In the genomic region with DNA sequence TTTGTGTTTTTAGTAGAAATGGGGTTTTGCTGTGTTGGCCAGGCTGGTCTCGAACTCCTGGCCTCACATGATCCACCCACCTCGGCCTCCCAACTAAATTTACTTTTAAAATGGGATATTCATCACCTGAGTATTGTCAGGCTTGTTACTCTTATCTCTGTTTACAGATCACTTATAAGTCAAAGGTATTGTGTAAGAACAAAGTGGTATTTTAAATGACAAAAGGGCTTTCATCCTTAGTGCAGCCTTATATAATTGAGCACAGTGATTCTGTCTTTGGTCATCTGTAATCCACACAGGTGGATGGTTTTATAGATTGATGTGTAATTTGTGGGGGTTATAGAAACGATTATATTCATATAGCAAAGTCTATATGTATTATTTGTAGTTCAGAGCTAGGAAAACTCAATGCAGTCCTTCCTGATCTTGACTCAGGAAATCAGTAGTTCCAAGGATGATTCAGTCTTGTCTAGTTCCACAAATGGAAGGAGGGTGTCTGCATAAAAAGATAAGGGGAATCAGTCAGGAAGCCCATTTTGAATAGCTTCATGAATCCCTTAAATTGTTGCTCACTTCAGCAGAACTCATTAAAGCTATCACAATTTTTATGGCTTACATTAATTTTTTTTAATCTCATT, we compare ENCODE assay signal across 19 cellular contexts. TPM values are rescaled to one million over a fixed set of nuclear protein-coding genes. Genes with fewer than 3 reads are reported as not detected.
DNase-seq lines count a peak whose midpoint lies in the region; ATAC-seq, FAIRE-seq and TF ChIP-seq lines count a peak whose summit lies in the region.
"Had no signal": no experiment of that assay in that cellular context is flagged by ENCODE, and none has a peak within 500 bp of the region (broad histone marks: within the 10 kb centered on the region; RNA-seq: fewer than 3 reads in every experiment).

No MANE protein-coding gene starts in this region.

- peak overlapping the region; percentile 11; the same call in 1 of the 2 replicates for H3K4me2 ChIP-seq in K562 (ENCODE audit: insufficient read depth, low read length)
- H3K4me2 ChIP-seq: SK-N-SH had no signal

- H3K9me3 ChIP-seq in K562 (replicated peaks; ENCODE audit: control insufficient read depth, insufficient read depth, low read depth, low read length), result peaks cover 20% of the 10 kb centered on the region
- H3K9me3 ChIP-seq: SK-N-SH had no signal

- H3K4me3 Mint-ChIP-seq in activated CD4-positive, alpha-beta T cell treated with anti-CD3 and anti-CD28 coated beads, Interleukin-2, amount 10 ng/mL, durations not matched to agents 7 days and 5 days, result no peak overlapping the region
- no peak overlapping the region for H3K4me3 Mint-ChIP-seq in naive B cell
- H3K4me3 Mint-ChIP-seq: IgD-negative memory B cell had no signal

- H3K4me1 ChIP-seq in K562 (replicated peaks in 1 of 2; ENCODE audit: control insufficient read depth in 2 of 2, insufficient read depth in 2 of 2, low read length in 2 of 2), result peaks cover 3 to 11% of the 10 kb centered on the region in 2 experiments; a peak in 3 of 5 replicates
- H3K4me1 ChIP-seq: Peyer's patch had no signal

- no peaks in the 10 kb centered on the region for H3K79me2 ChIP-seq in K562 (ENCODE audit: control insufficient read depth, insufficient read depth, low read length)

- no peak for TF ChIP-seq CTCF in K562 (IDR thresholded peaks at IDR 0.05 in 2 of 3, conservative IDR thresholded peaks at IDR 0.05 in 1 of 3; ENCODE audit: insufficient read depth in 2 of 3, low read depth in 1 of 3, low read length in 3 of 3)

- no peak for TF ChIP-seq POLR2A in K562 (conservative IDR thresholded peaks at IDR 0.05)

- peak; percentile 57; the same call in 1 of the 2 replicates for TF ChIP-seq EP300 in K562 (IDR thresholded peaks at IDR 0.05; ENCODE audit: low read length)

- H3K27me3 ChIP-seq in K562 (ENCODE audit: control insufficient read depth in 2 of 2, insufficient read depth in 2 of 2, low read length in 2 of 2), result no peaks in the 10 kb centered on the region
- H3K27me3 ChIP-seq: Peyer's patch had no signal

- H3K4me3 ChIP-seq in K562, result no peak overlapping the region
- H3K4me3 ChIP-seq: Peyer's patch had no signal

- H4K20me1 ChIP-seq in K562 (replicated peaks; ENCODE audit: control insufficient read depth, insufficient read depth, low read length), result no peaks in the 10 kb centered on the region

- intact Hi-C loops in K562 (cut with micrococcal nuclease), result no loop called here

- no peak for TF ChIP-seq RAD21 in K562 (CRISPR knock-in tag; conservative IDR thresholded peaks at IDR 0.05 in 1 of 2, IDR thresholded peaks at IDR 0.05 in 1 of 2)

- peak; percentile 81 for ATAC-seq in K562
- ATAC-seq in naive B cell (ENCODE audit: low read depth in 2 of 2), result no peak
- ATAC-seq in GM18873 (IDR thresholded peaks at IDR 0.05; ENCODE audit: low FRiP score, unreplicated experiment), result no peak

- H3K36me3 Mint-ChIP-seq in activated CD4-positive, alpha-beta T cell treated with anti-CD3 and anti-CD28 coated beads, Interleukin-2, amount 10 ng/mL, durations not matched to agents 7 days and 5 days (ENCODE audit: low read depth), result peaks cover 66% of the 10 kb centered on the region
- peaks cover 42 to 50% of the 10 kb centered on the region in 2 donors for H3K36me3 Mint-ChIP-seq in naive B cell

- peak overlapping the region; percentile 59; the same call in 2 of the 3 replicates for H3K27ac ChIP-seq in K562 (ENCODE audit: extremely low read depth, low read depth, low read length)
- H3K27ac ChIP-seq: Peyer's patch had no signal

- peaks cover 24% of the 10 kb centered on the region for H3K9me3 Mint-ChIP-seq in activated CD4-positive, alpha-beta T cell treated with anti-CD3 and anti-CD28 coated beads, Interleukin-2, amount 10 ng/mL, durations not matched to agents 7 days and 5 days
- peaks cover 5 to 29% (median 19%) of the 10 kb centered on the region in 7 donors for H3K9me3 Mint-ChIP-seq in naive B cell

- no TSS peak for BruUV-seq in K562 (replicated peaks; lab: Mats Ljungman, UMichigan)

- H3K36me3 ChIP-seq in K562 (ENCODE audit: control insufficient read depth, insufficient read depth, low read length), result peaks cover 69% of the 10 kb centered on the region

- 29% methylated on average over 3 of the region's 3 CpGs for WGBS in K562 (ENCODE audit: insufficient coverage, low coverage, missing lambda C conversion rate)

- peak overlapping the region; percentile 54 for H3K27ac Mint-ChIP-seq in activated CD4-positive, alpha-beta T cell treated with anti-CD3 and anti-CD28 coated beads, Interleukin-2, amount 10 ng/mL, durations not matched to agents 7 days and 5 days
- H3K27ac Mint-ChIP-seq in naive B cell, result peak overlapping the region in 4 of 6 donors; percentile 15 to 54 (median 32)
- H3K27ac Mint-ChIP-seq: IgD-negative memory B cell had no signal

- FAIRE-seq in K562 (lab: Jason Lieb, UNC), result peak; percentile 66

- no peaks in the 10 kb centered on the region for H3K9me1 ChIP-seq in K562 (ENCODE audit: control insufficient read depth, insufficient read depth, low read length)

- H2AFZ ChIP-seq in K562 (ENCODE audit: low read depth, low read length), result no peak overlapping the region

- in situ Hi-C loops in K562 (cut with MboI), result no loop called here

- POLR2A ChIA-PET in activated CD4-positive, alpha-beta T cell treated with anti-CD3 and anti-CD28 coated beads, Interleukin-2, amount 10 ng/mL, durations not matched to agents 7 days and 5 days (lab: Charles Lee), result no interaction called here
- POLR2A ChIA-PET in K562 (lab: Yijun Ruan, JAX), result interaction anchor here (0.9 to 1.0 kb wide), 4 partner anchors 12 to 45 kb away, joined by 3 read pairs; no protein-coding TSS in a partner anchor

- DNase-seq in activated CD4-positive, alpha-beta T cell treated with anti-CD3 and anti-CD28 coated beads, Interleukin-2, amount 10 ng/mL, durations not matched to agents 7 days and 5 days, result no peak
- DNase-seq in activated CD4-positive, alpha-beta T cell treated with anti-CD3 and anti-CD28 coated beads for 4 hours, result no peak
- DNase-seq in NCI-H345 treated with DMSO at 0.1 percent for 48 hours (lab: John Stamatoyannopoulos, UW; ENCODE audit: unreplicated experiment) (peak; percentile 7), K562 (ENCODE audit: extremely low read depth in 1 of 4, low spot score in 3 of 4) (peak; percentile 28 to 67 (median 48)), naive B cell (no peak), AG20443 (ENCODE audit: low spot score) (no peak), activated gamma-delta T cell (lab: John Stamatoyannopoulos, UW) (no peak)
- DNase-seq: AML-193, Calu3, GF-D8, GOT3, NCI-H1694, NCI-H2171 treated with DMSO at 0.1 percent for 48 hours, NCI-H526 treated with DMSO at 0.1 percent for 48 hours, Peyer's patch, Right ventricle myocardium superior, SK-N-SH had no signal

- H3K27me3 Mint-ChIP-seq in activated CD4-positive, alpha-beta T cell treated with anti-CD3 and anti-CD28 coated beads, Interleukin-2, amount 10 ng/mL, durations not matched to agents 7 days and 5 days, result no peaks in the 10 kb centered on the region
- H3K27me3 Mint-ChIP-seq in naive B cell, result no peaks in the 10 kb centered on the region
- H3K27me3 Mint-ChIP-seq: IgD-negative memory B cell had no signal

- no peak overlapping the region; a peak in 1 of 4 replicates for H3K9ac ChIP-seq in K562 (ENCODE audit: insufficient read depth in 1 of 2, low read depth in 2 of 2, low read length in 2 of 2)
- H3K9ac ChIP-seq: SK-N-SH had no signal

- no peaks in the 10 kb centered on the region for H3K4me1 Mint-ChIP-seq in activated CD4-positive, alpha-beta T cell treated with anti-CD3 and anti-CD28 coated beads, Interleukin-2, amount 10 ng/mL, durations not matched to agents 7 days and 5 days
- no peaks in the 10 kb centered on the region for H3K4me1 Mint-ChIP-seq in naive B cell
- H3K4me1 Mint-ChIP-seq: IgD-negative memory B cell had no signal

- CTCF ChIA-PET in activated CD4-positive, alpha-beta T cell treated with anti-CD3 and anti-CD28 coated beads, Interleukin-2, amount 10 ng/mL, durations not matched to agents 7 days and 5 days (lab: Charles Lee), result no interaction called here
- CTCF ChIA-PET in K562 (lab: Yijun Ruan, JAX; ENCODE audit: low intra/inter-chr PET ratio), result no interaction called here

TF ChIP-seq in K562, 482 proteins besides CTCF, POLR2A, EP300 and RAD21 (continues in another document):
- TF ChIP-seq NFE2 (IDR thresholded peaks at IDR 0.05; ENCODE audit: low read depth) (0 out of 2 replicates have a peak, but pooled peaks have one; percentile 8), TRIM24 (IDR thresholded peaks at IDR 0.05) (peak; percentile 20 to 40; a peak in 2 of 4 replicates), ZNF445 (CRISPR knock-in tag; IDR thresholded peaks at IDR 0.05; ENCODE audit: low read depth) (peak; percentile 20; the same call in 1 of the 2 replicates), NFIX (CRISPR knock-in tag; IDR thresholded peaks at IDR 0.05; ENCODE audit: low read depth) (no peak), SMARCE1 (IDR thresholded peaks at IDR 0.05) (peak; percentile 81), NCOR1 (IDR thresholded peaks at IDR 0.05) (peak; percentile 65), NFATC3 (IDR thresholded peaks at IDR 0.05) (no peak), MAFK (IDR thresholded peaks at IDR 0.05; ENCODE audit: low read length) (peak; percentile 62), DPF2 (IDR thresholded peaks at IDR 0.05) (peak; percentile 87), ARID1B (IDR thresholded peaks at IDR 0.05) (peak; percentile 93), STAT5A (IDR thresholded peaks at IDR 0.05; ENCODE audit: borderline replicate concordance, low read length) (peak; percentile 33; the same call in 1 of the 2 replicates)

RNA-seq across cellular contexts. Expression of a gene that starts 34.6 kb away (rescaled TPM):
- total RNA-seq in activated CD4-positive, alpha-beta T cell treated with anti-CD3 and anti-CD28 coated beads, Interleukin-2, amount 10 ng/mL, durations not matched to agents 7 days and 5 days, result 10 to 100 TPM; 49.8 to 55.3 TPM
- total RNA-seq in K562 (2011; cell fraction: chromatin; rRNA removed; ENCODE audit: low replicate concordance), result 22.7 and 94.8 TPM in 2 replicates
- total RNA-seq in K562 (2011; cell fraction: nucleolus; rRNA removed), result 11.3 and 13.7 TPM in 2 replicates
- total RNA-seq in K562 (2011; cell fraction: nucleoplasm; rRNA removed), result 36.6 and 53.6 TPM in 2 replicates
- total RNA-seq in K562 (2014; rRNA removed), result 33.1 TPM in 2 replicates
- 52.1 and 56.7 TPM in 2 replicates for total RNA-seq in K562 (2014; rRNA removed; fragmentation: Illumina TruSeq; extraction: Trizol)
- 45.8 and 52.5 TPM in 2 replicates for total RNA-seq in K562 (2015; rRNA removed; fragmentation: Illumina TruSeq; extraction: Trizol)
- 32.5 and 34.6 TPM in 2 replicates for total RNA-seq in K562 (2021)
- polyA plus RNA-seq in K562 (2011; rRNA removed), result 39.4 and 50.2 TPM in 2 replicates
- polyA plus RNA-seq in K562 (2011; cell fraction: cytosol; rRNA removed), result 3.7 and 9.6 TPM in 2 replicates
- 12.0 and 19.1 TPM in 2 replicates for polyA plus RNA-seq in K562 (2011; cell fraction: nucleus; rRNA removed)
- 36.1 and 66.5 TPM in 2 replicates for polyA plus RNA-seq in K562 (2012)
- 35.0 and 40.0 TPM in 2 replicates for polyA plus RNA-seq in K562 (2014; fragmentation: Illumina TruSeq; extraction: Trizol)
- polyA plus RNA-seq in K562 (2014; fragmentation: Nextera tagmentation; extraction: Ambion mirVana), result 10 to 100 TPM; 34.2 to 34.9 TPM
- polyA plus RNA-seq in K562 (2014; rRNA removed), result 39.2 and 52.3 TPM in 2 replicates
- polyA minus RNA-seq in K562 (2011; rRNA and poly(A)+ RNA removed), result 63.6 and 65.3 TPM in 2 replicates
- polyA minus RNA-seq in K562 (2011; cell fraction: cytosol; rRNA and poly(A)+ RNA removed), result 11.5 and 14.8 TPM in 2 replicates
- polyA minus RNA-seq in K562 (2011; cell fraction: nucleus; rRNA and poly(A)+ RNA removed), result 40.7 and 83.0 TPM in 2 replicates
- polyA plus RNA-seq in naive B cell (ENCODE audit: low read depth in 6 of 6), result 10 to 100 TPM; 40.5 to 52.0 (median 44.2) TPM

Comparison
In these comparisons a context has a peak if more than half of its experiments do, and no peak if none do; other contexts are left out.
1. DNase-seq: peak in NCI-H345 treated with DMSO at 0.1 percent for 48 hours (single experiment) and K562 (4 of 4); none in activated CD4-positive, alpha-beta T cell treated with anti-CD3 and anti-CD28 coated beads, Interleukin-2, amount 10 ng/mL, durations not matched to agents 7 days and 5 days (single experiment), activated CD4-positive, alpha-beta T cell treated with anti-CD3 and anti-CD28 coated beads for 4 hours (0 of 2), naive B cell (single experiment), AG20443 (single experiment) and activated gamma-delta T cell (single experiment).